17 cellular contexts compared by ENCODE assay signal in the genomic region with DNA sequence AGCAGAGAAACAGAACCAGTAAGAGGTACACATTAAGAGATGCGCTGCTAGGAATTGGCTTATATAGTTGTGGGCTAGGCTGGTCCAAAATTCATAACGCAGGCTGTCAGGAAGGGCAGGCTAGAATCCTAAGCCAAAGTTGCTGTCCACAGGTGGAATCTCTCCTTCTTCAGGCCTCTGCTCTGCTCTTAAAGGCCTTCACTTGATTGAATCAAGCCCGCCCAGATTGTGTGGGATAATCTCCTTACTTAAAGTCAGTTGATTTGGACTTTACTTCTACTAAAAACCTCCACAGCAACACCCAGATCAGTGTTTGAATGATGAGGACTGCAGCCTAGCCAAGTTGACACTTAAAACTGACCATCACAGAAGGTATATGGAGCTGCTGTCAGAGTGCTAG.
DNase-seq lines count a peak whose midpoint lies in the region; TF ChIP-seq lines count a peak whose summit lies in the region.
"Had no signal": no experiment of that assay in that cellular context is flagged by ENCODE, and none has a peak within 500 bp of the region (broad histone marks: within the 10 kb centered on the region; RNA-seq: fewer than 3 reads in every experiment).

No MANE protein-coding gene starts in this region.

- H3K27ac ChIP-seq in colonic mucosa, result no peak overlapping the region
- peak overlapping the region in 1 of 2 donors; percentile 68 for H3K27ac ChIP-seq in testis
- H3K27ac ChIP-seq: 22Rv1 had no signal

- no peaks in the 10 kb centered on the region for H3K9me3 ChIP-seq in colonic mucosa
- no peaks in the 10 kb centered on the region for H3K9me3 ChIP-seq in testis

- TF ChIP-seq POLR2A in testis (IDR thresholded peaks at IDR 0.05), result no peak

- H3K4me1 Mint-ChIP-seq in activated naive CD8-positive, alpha-beta T cell treated with anti-CD3 and anti-CD28 coated beads for 36 hours, result peaks cover 6% of the 10 kb centered on the region

- H3K9me3 Mint-ChIP-seq in activated naive CD8-positive, alpha-beta T cell treated with anti-CD3 and anti-CD28 coated beads for 36 hours, result no peaks in the 10 kb centered on the region
- H3K9me3 Mint-ChIP-seq: CD8-positive, alpha-beta T cell had no signal

- no peak for TF ChIP-seq CTCF in colonic mucosa (IDR thresholded peaks at IDR 0.05)
- TF ChIP-seq CTCF in testis (IDR thresholded peaks at IDR 0.05), result no peak

- peaks cover 11% of the 10 kb centered on the region for H3K4me1 ChIP-seq in colonic mucosa
- peaks cover 48% of the 10 kb centered on the region for H3K4me1 ChIP-seq in testis

- no peak overlapping the region for H3K4me3 Mint-ChIP-seq in activated naive CD8-positive, alpha-beta T cell treated with anti-CD3 and anti-CD28 coated beads for 36 hours
- H3K4me3 Mint-ChIP-seq: B cell; CD8-positive, alpha-beta T cell had no signal

- peaks cover 7% of the 10 kb centered on the region for H3K27me3 Mint-ChIP-seq in activated naive CD8-positive, alpha-beta T cell treated with anti-CD3 and anti-CD28 coated beads for 36 hours

- H3K36me3 Mint-ChIP-seq in activated naive CD8-positive, alpha-beta T cell treated with anti-CD3 and anti-CD28 coated beads for 36 hours, result no peaks in the 10 kb centered on the region
- H3K36me3 Mint-ChIP-seq: CD8-positive, alpha-beta T cell had no signal

- no peak overlapping the region for H3K4me3 ChIP-seq in colonic mucosa
- H3K4me3 ChIP-seq in testis, result no peak overlapping the region
- H3K4me3 ChIP-seq: K562 had no signal

- H3K36me3 ChIP-seq in colonic mucosa, result no peaks in the 10 kb centered on the region
- no peaks in the 10 kb centered on the region for H3K36me3 ChIP-seq in testis (ENCODE audit: low read depth, missing control alignments)

- H3K27me3 ChIP-seq in colonic mucosa (no peaks in the 10 kb centered on the region), testis (no peaks in the 10 kb centered on the region)

- intact Hi-C loops in colonic mucosa (cut with DNase I), result no loop called here
- intact Hi-C loops in testis (cut with DNase I; ENCODE audit: low total_unique reads), result no loop called here

- peak overlapping the region in 1 of 2 donors; percentile 31 for H3K9ac ChIP-seq in colonic mucosa (ENCODE audit: low read depth in 2 of 2, low read length in 2 of 2)

- 82 to 92% methylated on average over 3 of the region's 3 CpGs for WGBS in testis, 2 donors

- H3K27ac Mint-ChIP-seq in activated naive CD8-positive, alpha-beta T cell treated with anti-CD3 and anti-CD28 coated beads for 36 hours, result no peak overlapping the region
- H3K27ac Mint-ChIP-seq: B cell; CD8-positive, alpha-beta T cell had no signal

- DNase-seq in NCI-H82 (lab: John Stamatoyannopoulos, UW) (peak; percentile 19), NCI-H82 treated with DMSO at 0.1 percent for 48 hours (lab: John Stamatoyannopoulos, UW; ENCODE audit: unreplicated experiment) (no peak), colonic mucosa (peak; percentile 23), mesenteric fat pad (ENCODE audit: low spot score) (peak; percentile 5), testis (peak; percentile 12), NOMO-1 treated with DMSO at 0.1 percent for 48 hours (lab: John Stamatoyannopoulos, UW; ENCODE audit: unreplicated experiment) (no peak), islet precursor cell (no peak)
- DNase-seq in activated naive CD8-positive, alpha-beta T cell treated with anti-CD3 and anti-CD28 coated beads for 36 hours, result no peak
- DNase-seq: DMS79; NCI-H187; NCI-H226; NCI-H524 treated with DMSO at 0.1 percent for 48 hours; NK-92 treated with Interleukin-12 subunit alpha and Interleukin-12 subunit beta, amount 100 ng/mL, for 24 hours had no signal

Comparison
In these comparisons a context has a peak if more than half of its experiments do, and no peak if none do; other contexts are left out.
1. DNase-seq: peak in NCI-H82 (single experiment), colonic mucosa (single experiment), mesenteric fat pad (single experiment) and testis (single experiment); none in NCI-H82 treated with DMSO at 0.1 percent for 48 hours (single experiment), activated naive CD8-positive, alpha-beta T cell treated with anti-CD3 and anti-CD28 coated beads for 36 hours (single experiment), NOMO-1 treated with DMSO at 0.1 percent for 48 hours (single experiment) and islet precursor cell (single experiment).